ENCODE assay signal across 9 cellular contexts in the genomic region with DNA sequence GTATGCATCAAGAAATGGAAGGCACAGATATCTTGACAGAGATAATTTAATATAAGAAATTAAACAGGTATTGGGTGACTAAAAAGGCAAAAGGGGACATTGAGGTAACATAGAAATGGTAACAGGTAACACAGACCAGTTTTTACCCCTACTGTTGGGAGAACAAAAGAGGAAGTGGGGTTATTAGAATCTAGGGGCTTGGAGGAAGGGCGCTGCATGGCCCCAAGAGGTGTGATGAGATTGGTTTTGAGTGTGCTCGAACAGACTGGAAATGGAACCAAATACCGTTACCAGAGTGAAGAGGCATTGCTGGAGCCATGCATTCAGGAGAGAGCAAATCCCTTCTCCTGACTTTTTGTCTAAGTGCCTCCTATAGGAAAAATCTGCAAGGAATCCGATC.
"Had no signal": no experiment of that assay in that cellular context is flagged by ENCODE, and none has a peak within 500 bp of the region (broad histone marks: within the 10 kb centered on the region; RNA-seq: fewer than 3 reads in every experiment).

No MANE protein-coding gene starts in this region.

- ATAC-seq: HCT116, HepG2 had no signal

- FAIRE-seq: HepG2 had no signal

- H3K27ac ChIP-seq: GM23248, HL-60 had no signal

- H3K4me3 ChIP-seq: GM23248, HAP-1 had no signal

- H3K9ac ChIP-seq: GM23248 had no signal

- DNase-seq: GM23248, GOT3, H7, HFFc6, KG1 had no signal

- H2AFZ ChIP-seq: GM23248 had no signal

- H3K9me3 ChIP-seq: HAP-1 had no signal

- H3K36me3 ChIP-seq: HAP-1 had no signal
